Comparison of ENCODE assay signal across 12 cellular contexts in genomic region chr1:204295666-204296065, GRCh38.
DNase-seq lines count a peak whose midpoint lies in the region; ATAC-seq and TF ChIP-seq lines count a peak whose summit lies in the region.
"Had no signal": no experiment of that assay in that cellular context is flagged by ENCODE, and none has a peak within 500 bp of the region (broad histone marks: within the 10 kb centered on the region; RNA-seq: fewer than 3 reads in every experiment).

No MANE protein-coding gene starts in this region.

- no peak for TF ChIP-seq EP300 in transverse colon (IDR thresholded peaks at IDR 0.05; ENCODE audit: low read depth)

- peak overlapping the region; percentile 62 for H3K27ac Mint-ChIP-seq in MCF 10A (ENCODE audit: low read depth, unreplicated experiment)
- H3K27ac Mint-ChIP-seq: activated T-helper 2 cell treated with anti-CD3 and anti-CD28 coated beads, Interferon-gamma antibody, Interleukin-2, Interleukin-4, amounts not matched to agents 10 μg/mL and 5 μg/mL and 100 μg/mL, durations not matched to agents 14 hours and 24 hours and 36 hours; B cell had no signal

- DNase-seq in MCF 10A (ENCODE audit: unreplicated experiment) (no peak), mammary epithelial cell (no peak), adipocyte (ENCODE audit: low read depth) (peak; percentile 64), right lobe of liver (peak; percentile 71 to 84 (median 82)), transverse colon (peak; percentile 46)
- DNase-seq in stimulated activated CD4-positive, alpha-beta T cell treated with anti-CD3 and anti-CD28 coated beads, Interleukin-15, amount 100 ng/mL, for 24 hours, result no peak
- DNase-seq: NCI-H1694, thyroid gland had no signal

- no peak overlapping the region for H3K4me2 ChIP-seq in mammary epithelial cell (ENCODE audit: insufficient read depth, low read depth, low read length)

- POLR2A ChIA-PET in MCF 10A (lab: Yijun Ruan, JAX), result interaction anchor here (0.6 to 19.7 kb wide), 7 partner anchors 12 to 1942 kb away, joined by 3 to 413 read pairs (median 5); no protein-coding TSS in a partner anchor

- in situ Hi-C loops in mammary epithelial cell (cut with MboI; ENCODE audit: low sequenced_read_pairs in 2 of 2), result no loop called here
- in situ Hi-C loops in transverse colon (cut with MboI; ENCODE audit: low pct_ligation_motif_present in 1 of 4, low pct_unique_long_range_greater_than_20kb in 1 of 4, low sequenced_read_pairs in 3 of 4), result no loop called here

- H3K9ac ChIP-seq in mammary epithelial cell (ENCODE audit: insufficient read depth, low read length) (no peak overlapping the region), adipocyte (ENCODE audit: low read length) (peak overlapping the region; percentile 25)

- 88% methylated on average over 9 of the region's 10 CpGs for WGBS in mammary epithelial cell (ENCODE audit: low coverage, missing lambda C conversion rate)
- 32% methylated on average over 10 of the region's 10 CpGs for WGBS in right lobe of liver (ENCODE audit: insufficient coverage, low coverage, low lambda C conversion rate, missing lambda C conversion rate)
- 36 to 43% methylated on average over 4 to 10 of the region's 10 CpGs for WGBS in transverse colon (ENCODE audit: low coverage in 1 of 2), 2 donors

- H3K4me1 ChIP-seq in mammary epithelial cell (ENCODE audit: insufficient read depth, low read length) (peaks cover 37% of the 10 kb centered on the region), adipocyte (ENCODE audit: control insufficient read depth, insufficient read depth, low read length) (peaks cover 47% of the 10 kb centered on the region), right lobe of liver (peaks cover 0 to 29% (median 12%) of the 10 kb centered on the region in 4 donors), transverse colon (peaks cover 9 to 48% (median 24%) of the 10 kb centered on the region in 4 donors)
- H3K4me1 ChIP-seq: thyroid gland had no signal

- H3K27me3 ChIP-seq in mammary epithelial cell (ENCODE audit: insufficient read depth, low read length), result no peaks in the 10 kb centered on the region
- H3K27me3 ChIP-seq in adipocyte (replicated peaks; ENCODE audit: control insufficient read depth, insufficient read depth, low read length), result peaks cover 7% of the 10 kb centered on the region
- no peaks in the 10 kb centered on the region for H3K27me3 ChIP-seq in right lobe of liver
- no peaks in the 10 kb centered on the region for H3K27me3 ChIP-seq in transverse colon
- H3K27me3 ChIP-seq: thyroid gland had no signal

- no TSS peak for BruUV-seq in MCF 10A (replicated peaks; lab: Mats Ljungman, UMichigan)
- no TSS peak for BruUV-seq in mammary epithelial cell (replicated peaks; lab: Mats Ljungman, UMichigan)

- intact Hi-C loops in MCF 10A (cut with micrococcal nuclease) (no loop called here), mammary epithelial cell (cut with micrococcal nuclease) (no loop called here), right lobe of liver (cut with DNase I) (no loop called here), transverse colon (cut with DNase I; ENCODE audit: low total_unique reads) (no loop called here)

- H3K9me3 ChIP-seq in mammary epithelial cell (replicated peaks; ENCODE audit: insufficient read depth, low read length) (no peaks in the 10 kb centered on the region), adipocyte (ENCODE audit: control insufficient read depth, low read length) (no peaks in the 10 kb centered on the region), right lobe of liver (no peaks in the 10 kb centered on the region), transverse colon (no peaks in the 10 kb centered on the region)
- H3K9me3 ChIP-seq: thyroid gland had no signal

- TF ChIP-seq POLR2A in right lobe of liver (IDR thresholded peaks at IDR 0.05) (no peak), transverse colon (IDR thresholded peaks at IDR 0.05) (no peak)

- no peak overlapping the region for H3K4me3 Mint-ChIP-seq in MCF 10A (ENCODE audit: unreplicated experiment)
- H3K4me3 Mint-ChIP-seq: B cell had no signal

- no peaks in the 10 kb centered on the region for H3K9me3 Mint-ChIP-seq in MCF 10A (ENCODE audit: unreplicated experiment)
- H3K9me3 Mint-ChIP-seq: activated T-helper 2 cell treated with anti-CD3 and anti-CD28 coated beads, Interferon-gamma antibody, Interleukin-2, Interleukin-4, amounts not matched to agents 10 μg/mL and 5 μg/mL and 100 μg/mL, durations not matched to agents 14 hours and 24 hours and 36 hours had no signal

- H3K36me3 ChIP-seq in mammary epithelial cell (ENCODE audit: insufficient read depth, low read length) (no peaks in the 10 kb centered on the region), adipocyte (ENCODE audit: control insufficient read depth, insufficient read depth, low read length, severe bottlenecking) (no peaks in the 10 kb centered on the region), right lobe of liver (no peaks in the 10 kb centered on the region), transverse colon (no peaks in the 10 kb centered on the region)
- H3K36me3 ChIP-seq: thyroid gland had no signal

- no peak overlapping the region for H2AFZ ChIP-seq in mammary epithelial cell (ENCODE audit: low read depth, low read length)

- no peaks in the 10 kb centered on the region for H3K79me2 ChIP-seq in mammary epithelial cell (ENCODE audit: insufficient read depth, low read length)

- no peak for TF ChIP-seq CTCF in MCF 10A (IDR thresholded peaks at IDR 0.05; ENCODE audit: unreplicated experiment)
- TF ChIP-seq CTCF in mammary epithelial cell (conservative IDR thresholded peaks at IDR 0.05 in 1 of 2, IDR thresholded peaks at IDR 0.05 in 1 of 2; ENCODE audit: extremely low read depth in 1 of 2, insufficient read depth in 1 of 2, low read depth in 1 of 2, low read length in 2 of 2), result no peak
- no peak for TF ChIP-seq CTCF in right lobe of liver (IDR thresholded peaks at IDR 0.05)
- no peak for TF ChIP-seq CTCF in transverse colon (IDR thresholded peaks at IDR 0.05)

- H3K4me1 Mint-ChIP-seq in MCF 10A (ENCODE audit: insufficient read depth, unreplicated experiment), result peaks cover 60% of the 10 kb centered on the region
- H3K4me1 Mint-ChIP-seq: B cell had no signal

- no peak overlapping the region for H3K4me3 ChIP-seq in mammary epithelial cell (replicated peaks in 1 of 3; ENCODE audit: insufficient read depth in 1 of 3, low read depth in 2 of 3, low read length in 3 of 3)
- H3K4me3 ChIP-seq in adipocyte (ENCODE audit: low read length), result no peak overlapping the region
- no peak overlapping the region for H3K4me3 ChIP-seq in right lobe of liver
- no peak overlapping the region for H3K4me3 ChIP-seq in transverse colon
- H3K4me3 ChIP-seq: thyroid gland had no signal

- no peaks in the 10 kb centered on the region for H4K20me1 ChIP-seq in mammary epithelial cell (ENCODE audit: insufficient read depth, low read length)

- no peaks in the 10 kb centered on the region for H3K27me3 Mint-ChIP-seq in MCF 10A (ENCODE audit: insufficient read depth, unreplicated experiment)

- H3K27ac ChIP-seq in mammary epithelial cell (ENCODE audit: insufficient read depth, low read depth, low read length) (no peak overlapping the region), right lobe of liver (peak overlapping the region in 1 of 3 donors; percentile 51), transverse colon (peak overlapping the region; percentile 37 to 69 (median 50))
- H3K27ac ChIP-seq: thyroid gland had no signal

- dilution Hi-C loops in mammary epithelial cell (cut with HindIII; ENCODE audit: low sequenced_read_pairs), result no loop called here

- ATAC-seq in right lobe of liver (peak; percentile 88 to 94 (median 92)), GM19463 (IDR thresholded peaks at IDR 0.05; ENCODE audit: unreplicated experiment) (no peak), GM21723 (IDR thresholded peaks at IDR 0.05; ENCODE audit: unreplicated experiment) (no peak)

- no peaks in the 10 kb centered on the region for H3K36me3 Mint-ChIP-seq in MCF 10A (ENCODE audit: insufficient read depth, unreplicated experiment)

- CTCF ChIA-PET in MCF 10A (lab: Yijun Ruan, JAX), result interaction anchor here (0.6 to 1.9 kb wide), 7 partner anchors 24 to 132 kb away, joined by 3 to 10 read pairs (median 5); no protein-coding TSS in a partner anchor
- CTCF ChIA-PET in mammary epithelial cell (lab: Charles Lee; ENCODE audit: low non-redundant PET), result no interaction called here

Comparison
In these comparisons a context has a peak if more than half of its experiments do, and no peak if none do; other contexts are left out.
1. DNase-seq: peak in adipocyte (single experiment), right lobe of liver (3 of 3) and transverse colon (single experiment); none in MCF 10A (single experiment), mammary epithelial cell (single experiment) and stimulated activated CD4-positive, alpha-beta T cell treated with anti-CD3 and anti-CD28 coated beads, Interleukin-15, amount 100 ng/mL, for 24 hours (single experiment).
2. ATAC-seq: peak in right lobe of liver (4 of 4); none in GM19463 (single experiment) and GM21723 (single experiment).